In the genomic region with DNA sequence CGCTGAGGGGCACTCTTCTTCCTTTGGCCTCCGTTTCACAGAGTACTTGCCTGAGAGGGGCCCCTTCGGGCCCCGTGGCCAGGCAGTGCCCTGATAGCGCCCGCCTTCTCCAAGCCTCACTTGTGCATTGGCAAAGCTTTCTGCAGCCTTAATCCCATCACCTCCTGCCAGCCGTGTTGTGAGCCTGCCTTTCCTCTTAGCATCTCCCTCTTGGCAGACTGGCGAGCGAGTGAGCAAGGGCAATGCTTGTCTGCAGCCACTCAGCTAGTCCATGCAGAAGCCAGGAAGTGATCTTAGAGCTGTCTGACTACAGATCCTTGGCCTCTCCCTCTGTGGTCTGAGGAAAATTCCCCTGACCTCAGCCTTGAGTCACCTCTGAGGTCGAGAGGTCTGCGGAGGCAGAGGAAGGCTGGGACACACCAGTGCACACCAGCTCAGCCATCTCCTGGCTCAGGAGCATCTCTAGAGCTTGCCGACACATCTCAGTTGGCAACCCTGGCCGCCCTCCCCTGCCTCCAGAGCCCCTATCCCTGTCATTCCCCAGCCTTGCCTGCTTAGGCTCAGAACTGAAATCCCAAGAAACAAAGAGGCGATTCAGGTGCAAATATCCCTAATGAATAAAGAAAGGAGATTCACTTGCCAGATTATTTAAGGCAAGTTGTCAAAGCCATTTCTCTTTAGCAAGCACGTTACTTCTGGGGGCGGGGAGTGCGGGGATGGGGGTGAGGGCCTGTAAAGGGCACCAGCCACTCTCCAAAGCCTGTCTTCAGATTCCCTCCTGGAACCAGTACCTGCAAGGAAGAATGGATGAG, we compare ENCODE assay signal across 15 cellular contexts.
A peak's percentile ranks its signal among the peaks of the same experiment; 100 is the strongest.
DNase-seq lines count a peak whose midpoint lies in the region; TF ChIP-seq lines count a peak whose summit lies in the region.
"Had no signal": no experiment of that assay in that cellular context is flagged by ENCODE, and none has a peak within 500 bp of the region (broad histone marks: within the 10 kb centered on the region; RNA-seq: fewer than 3 reads in every experiment).

No MANE protein-coding gene starts in this region.

- no peaks in the 10 kb centered on the region for H3K9me3 Mint-ChIP-seq in T-helper 2 cell treated with Interferon-gamma antibody and Interleukin-4, amounts not matched to agents 5 μg/mL and 100 μg/mL, for 36 hours
- H3K9me3 Mint-ChIP-seq: stimulated activated naive CD8-positive, alpha-beta T cell treated with anti-CD3 and anti-CD28 coated beads, Interleukin-15, Interleukin-2, amounts not matched to agents 100 ng/mL and 50 ng/mL, for 24 hours had no signal

- peaks cover 29% of the 10 kb centered on the region for H3K9me3 ChIP-seq in HUES48 (ENCODE audit: control insufficient read depth, insufficient read depth, low read length)

- H3K4me1 ChIP-seq in HUES48 (ENCODE audit: control insufficient read depth, insufficient read depth, low read length) = peaks cover 33% of the 10 kb centered on the region

- peak overlapping the region; percentile 39; the same call in 1 of the 2 replicates for H3K4me3 ChIP-seq in HUES48 (ENCODE audit: low read depth, low read length)
- H3K4me3 ChIP-seq in epithelial cell of proximal tubule (ENCODE audit: low read depth, low read length) = no peak overlapping the region

- no peaks in the 10 kb centered on the region for H3K4me1 Mint-ChIP-seq in T-helper 2 cell treated with Interferon-gamma antibody and Interleukin-4, amounts not matched to agents 5 μg/mL and 100 μg/mL, for 36 hours (ENCODE audit: low read depth)

- peaks cover 58% of the 10 kb centered on the region for H3K27me3 ChIP-seq in HUES48 (ENCODE audit: control insufficient read depth, insufficient read depth, low read length)

- no peaks in the 10 kb centered on the region for H3K36me3 ChIP-seq in HUES48 (ENCODE audit: control insufficient read depth, insufficient read depth, low read length)

- H3K9ac ChIP-seq in HUES48 (ENCODE audit: low read depth, low read length) = no peak overlapping the region

- no peak overlapping the region for H3K4me3 Mint-ChIP-seq in T-helper 2 cell treated with Interferon-gamma antibody and Interleukin-4, amounts not matched to agents 5 μg/mL and 100 μg/mL, for 36 hours
- H3K4me3 Mint-ChIP-seq: stimulated activated naive CD8-positive, alpha-beta T cell treated with anti-CD3 and anti-CD28 coated beads, Interleukin-15, Interleukin-2, amounts not matched to agents 100 ng/mL and 50 ng/mL, for 24 hours had no signal

- no peaks in the 10 kb centered on the region for H3K36me3 Mint-ChIP-seq in T-helper 2 cell treated with Interferon-gamma antibody and Interleukin-4, amounts not matched to agents 5 μg/mL and 100 μg/mL, for 36 hours (ENCODE audit: low read depth)

- H3K27me3 Mint-ChIP-seq in T-helper 2 cell treated with Interferon-gamma antibody and Interleukin-4, amounts not matched to agents 5 μg/mL and 100 μg/mL, for 36 hours (ENCODE audit: low read depth) = no peaks in the 10 kb centered on the region
- H3K27me3 Mint-ChIP-seq: stimulated activated naive CD8-positive, alpha-beta T cell treated with anti-CD3 and anti-CD28 coated beads, Interleukin-15, Interleukin-2, amounts not matched to agents 100 ng/mL and 50 ng/mL, for 24 hours had no signal

- TF ChIP-seq CTCF in epithelial cell of proximal tubule (conservative IDR thresholded peaks at IDR 0.05; ENCODE audit: low read depth, low read length) = no peak

- H3K27ac ChIP-seq in HUES48 (ENCODE audit: low read depth, low read length) = peak overlapping the region; percentile 12
- H3K27ac ChIP-seq: 22Rv1 had no signal

- H3K27ac Mint-ChIP-seq in T-helper 2 cell treated with Interferon-gamma antibody and Interleukin-4, amounts not matched to agents 5 μg/mL and 100 μg/mL, for 36 hours = no peak overlapping the region
- H3K27ac Mint-ChIP-seq: stimulated activated naive CD8-positive, alpha-beta T cell treated with anti-CD3 and anti-CD28 coated beads, Interleukin-15, Interleukin-2, amounts not matched to agents 100 ng/mL and 50 ng/mL, for 24 hours had no signal

- peak; percentile 5 for DNase-seq in T-helper 2 cell treated with Interferon-gamma antibody and Interleukin-4, amounts not matched to agents 5 μg/mL and 100 μg/mL, for 36 hours (ENCODE audit: low spot score)
- DNase-seq in T-helper 2 cell = no peak
- peak; percentile 52 for DNase-seq in epithelial cell of proximal tubule (ENCODE audit: low read depth)
- DNase-seq in stimulated activated CD8-positive, alpha-beta memory T cell treated with anti-CD3 and anti-CD28 coated beads, Interleukin-4, amount 100 ng/mL, for 48 hours = peak; percentile 22
- no peak for DNase-seq in SK-N-DZ (ENCODE audit: low spot score)
- DNase-seq in GM19238 (ENCODE audit: insufficient read length, low spot score) = no peak
- DNase-seq in cortex of kidney (lab: John Stamatoyannopoulos, UW) = no peak
- DNase-seq: activated naive CD4-positive, alpha-beta T cell treated with Interleukin-2 at 50 U/mL for 16 hours; dermis blood vessel endothelial cell; DND-41; NCI-H1436; stimulated activated CD4-positive, alpha-beta T cell treated with anti-CD3 and anti-CD28 coated beads, Interleukin-12 subunit alpha, Interleukin-12 subunit beta, amount 100 ng/mL, for 4 hours had no signal

Comparison
In these comparisons a context has a peak if more than half of its experiments do, and no peak if none do; other contexts are left out.
1. DNase-seq: peak in T-helper 2 cell treated with Interferon-gamma antibody and Interleukin-4, amounts not matched to agents 5 μg/mL and 100 μg/mL, for 36 hours (single experiment), epithelial cell of proximal tubule (single experiment) and stimulated activated CD8-positive, alpha-beta memory T cell treated with anti-CD3 and anti-CD28 coated beads, Interleukin-4, amount 100 ng/mL, for 48 hours (single experiment); none in T-helper 2 cell (0 of 5), SK-N-DZ (single experiment), GM19238 (single experiment) and cortex of kidney (single experiment).